22 cellular contexts compared by ENCODE assay signal in the genomic region with DNA sequence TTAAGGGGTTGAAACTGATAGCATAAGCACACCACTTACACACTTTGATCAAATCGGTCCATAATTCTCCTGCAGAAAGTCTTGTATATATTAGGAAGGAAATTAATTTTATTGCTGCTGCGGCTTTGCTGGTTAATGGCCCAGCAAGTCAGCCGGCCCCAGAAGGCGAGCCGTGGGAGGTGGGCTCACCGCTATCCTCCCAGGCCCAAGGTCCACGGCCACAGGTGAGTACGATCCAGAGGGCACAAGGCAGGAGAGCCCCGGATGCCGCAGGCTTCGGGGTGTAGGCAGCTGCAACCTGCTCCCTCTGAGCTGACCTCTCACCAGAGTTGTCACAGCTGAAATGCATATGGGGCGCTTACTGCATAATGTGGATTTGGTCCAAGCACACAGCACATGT.
"Had no signal": no experiment of that assay in that cellular context is flagged by ENCODE, and none has a peak within 500 bp of the region (broad histone marks: within the 10 kb centered on the region; RNA-seq: fewer than 3 reads in every experiment).

No MANE protein-coding gene starts in this region.

- H3K4me3 ChIP-seq: coronary artery, left lung, lower lobe of right lung, right atrium auricular region, skin epidermis, spleen, testis, tibial artery had no signal

- H3K27me3 ChIP-seq: right atrium auricular region, testis had no signal

- H3K4me3 Mint-ChIP-seq: central memory CD8-positive, alpha-beta T cell; natural killer cell; neural crest cell; stimulated activated memory B cell treated with anti-CD40 and anti-IgM and Interleukin-4, amounts not matched to agents 10 μg/mL and 1 μg/mL and 100 μg/mL, for 72 hours; type B pancreatic cell had no signal

- H3K36me3 ChIP-seq: left lung, lower lobe of right lung, right atrium auricular region, spleen, tibial artery had no signal

- H3K9me3 ChIP-seq: left lung, lower lobe of right lung, right atrium auricular region, testis, tibial artery had no signal

- DNase-seq: dermis blood vessel endothelial cell; effector memory CD4-positive, alpha-beta T cell; hippocampal formation; left cardiac atrium; lower lobe of right lung; natural killer cell; spleen; stimulated activated CD4-positive, alpha-beta T cell treated with anti-CD3 and anti-CD28 coated beads, Interleukin-4, amount 100 ng/mL, for 4 hours; stimulated activated naive CD8-positive, alpha-beta T cell treated with anti-CD3 and anti-CD28 coated beads, Interleukin-15, Interleukin-2, amounts not matched to agents 100 U/mL and 50 U/mL, for 24 hours; substantia nigra; testis; tibial artery had no signal

- H3K36me3 Mint-ChIP-seq: natural killer cell; stimulated activated memory B cell treated with anti-CD40 and anti-IgM and Interleukin-4, amounts not matched to agents 10 μg/mL and 1 μg/mL and 100 μg/mL, for 72 hours; type B pancreatic cell had no signal

- H3K27ac ChIP-seq: coronary artery, left lung, lower lobe of right lung, parathyroid adenoma, skin epidermis, spleen, testis, tibial artery had no signal

- H3K9me3 Mint-ChIP-seq: neural crest cell; stimulated activated memory B cell treated with anti-CD40 and anti-IgM and Interleukin-4, amounts not matched to agents 10 μg/mL and 1 μg/mL and 100 μg/mL, for 72 hours; type B pancreatic cell had no signal

- H3K4me1 Mint-ChIP-seq: central memory CD8-positive, alpha-beta T cell; natural killer cell; neural crest cell; stimulated activated memory B cell treated with anti-CD40 and anti-IgM and Interleukin-4, amounts not matched to agents 10 μg/mL and 1 μg/mL and 100 μg/mL, for 72 hours had no signal

- ATAC-seq: left cardiac atrium; left lung; lower lobe of right lung; natural killer cell; stimulated activated memory B cell treated with anti-CD40 and anti-IgM and Interleukin-4, amounts not matched to agents 10 μg/mL and 1 μg/mL and 100 μg/mL, for 72 hours; stimulated activated naive CD8-positive, alpha-beta T cell treated with anti-CD3 and anti-CD28 coated beads, Interleukin-15, Interleukin-2, amounts not matched to agents 100 U/mL and 50 U/mL, for 24 hours had no signal

- H3K4me1 ChIP-seq: left lung, lower lobe of right lung, parathyroid adenoma, spleen, testis had no signal

- H3K27ac Mint-ChIP-seq: natural killer cell; progenitor cell of endocrine pancreas; stimulated activated memory B cell treated with anti-CD40 and anti-IgM and Interleukin-4, amounts not matched to agents 10 μg/mL and 1 μg/mL and 100 μg/mL, for 72 hours; type B pancreatic cell had no signal
